In genomic region chr2:241701155-241701404, GRCh38 we compare ENCODE assay signal across 8 cellular contexts.
A peak's percentile ranks its signal among the peaks of the same experiment; 100 is the strongest.
DNase-seq lines count a peak whose midpoint lies in the region; TF ChIP-seq lines count a peak whose summit lies in the region.

No MANE protein-coding gene starts in this region.

- H3K4me1 ChIP-seq in muscle layer of colon (ENCODE audit: insufficient read depth, low read length): peaks cover 8% of the 10 kb centered on the region

- peak; percentile 39 for TF ChIP-seq CTCF in cardiac fibroblast (IDR thresholded peaks at IDR 0.05; ENCODE audit: low read depth, low read length)

- no peaks in the 10 kb centered on the region for H3K9me3 ChIP-seq in muscle layer of colon (ENCODE audit: low read length)

- DNase-seq in NCI-H2227 treated with DMSO at 0.1 percent for 48 hours (lab: John Stamatoyannopoulos, UW) (peak; percentile 83), NCI-H2227 (lab: John Stamatoyannopoulos, UW; ENCODE audit: unreplicated experiment) (no peak), NCI-H2081 (lab: John Stamatoyannopoulos, UW) (peak; percentile 91 to 95), cardiac fibroblast (ENCODE audit: low read depth in 2 of 2) (peak in 1 of 2 donors; percentile 66), D341Med (ENCODE audit: low spot score) (no peak), medulla oblongata (ENCODE audit: extremely low spot score) (no peak)
- no peak for DNase-seq in NK-92 treated with Interleukin-12 subunit alpha and Interleukin-12 subunit beta, amount 100 ng/mL, for 24 hours (lab: John Stamatoyannopoulos, UW)

- H3K27ac ChIP-seq in muscle layer of colon (ENCODE audit: low read depth, low read length): peak overlapping the region; percentile 68

- H3K9ac ChIP-seq in muscle layer of colon (ENCODE audit: low read length): no peak overlapping the region

- H3K36me3 ChIP-seq in muscle layer of colon (ENCODE audit: insufficient read depth, low read length): peaks cover 6% of the 10 kb centered on the region

- H3K4me3 ChIP-seq in cardiac fibroblast (replicated peaks in 1 of 2; ENCODE audit: low read depth in 2 of 2, low read length in 2 of 2) (peak overlapping the region; percentile 58 to 75), muscle layer of colon (ENCODE audit: low read depth in 1 of 2, low read length in 2 of 2) (peak overlapping the region; percentile 60 to 89)

- no peaks in the 10 kb centered on the region for H3K27me3 ChIP-seq in muscle layer of colon (ENCODE audit: control insufficient read depth in 1 of 2, insufficient read depth in 2 of 2, low read length in 2 of 2)

Comparison
In these comparisons a context has a peak if more than half of its experiments do, and no peak if none do; other contexts are left out.
1. DNase-seq: peak in NCI-H2227 treated with DMSO at 0.1 percent for 48 hours (single experiment) and NCI-H2081 (2 of 2); none in NCI-H2227 (single experiment), NK-92 treated with Interleukin-12 subunit alpha and Interleukin-12 subunit beta, amount 100 ng/mL, for 24 hours (single experiment), D341Med (single experiment) and medulla oblongata (single experiment).